8 cellular contexts compared by ENCODE assay signal in the genomic region with DNA sequence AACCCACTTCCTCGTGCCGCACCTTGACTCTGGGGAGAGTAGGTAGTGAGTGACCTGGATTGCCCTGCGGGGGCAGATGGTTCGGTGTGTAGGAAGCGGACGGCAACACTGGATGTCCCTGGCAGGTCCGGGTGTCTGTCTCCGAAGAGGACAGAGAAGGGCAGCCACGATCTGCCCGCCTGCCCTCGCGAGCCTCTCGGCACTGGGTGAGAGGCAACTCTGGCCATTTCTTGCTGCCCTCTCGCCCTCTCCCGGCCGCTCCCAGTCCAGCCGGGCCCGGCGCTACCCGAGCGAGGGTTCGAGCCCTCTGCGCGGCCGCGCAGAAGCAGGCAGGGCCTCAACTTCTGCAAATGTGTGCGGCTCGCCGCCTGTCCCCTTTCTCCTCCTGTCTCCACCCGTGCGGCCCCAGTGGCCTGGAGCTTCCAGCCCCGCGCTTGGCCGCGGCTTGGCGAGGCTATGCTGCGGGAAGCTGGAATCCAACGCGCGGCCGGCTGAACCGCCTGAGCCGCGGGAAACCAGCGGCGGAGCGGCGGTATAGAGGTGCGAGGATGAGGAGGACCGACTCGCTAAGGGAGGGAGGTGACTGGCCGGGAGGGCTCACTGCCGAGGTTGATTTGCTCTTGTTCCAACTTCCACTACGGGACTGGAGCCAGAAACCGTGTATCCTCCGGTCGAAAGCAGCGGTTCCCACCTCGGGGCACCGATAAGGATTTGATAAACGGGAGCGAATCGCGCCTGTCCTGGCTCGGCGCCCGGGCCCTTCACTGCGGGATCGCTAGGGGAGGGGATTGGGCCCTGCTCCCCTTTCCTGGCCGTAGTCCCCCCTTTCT. TPM values are rescaled to one million over a fixed set of nuclear protein-coding genes. Genes with fewer than 3 reads are reported as not detected.
DNase-seq lines count a peak whose midpoint lies in the region; ATAC-seq and TF ChIP-seq lines count a peak whose summit lies in the region.

No MANE protein-coding gene starts in this region.

- H3K27ac ChIP-seq in HL-60 (replicated peaks) (no peak overlapping the region), thoracic aorta (peak overlapping the region; percentile 88 to 89)

- H3K36me3 Mint-ChIP-seq in memory B cell, result no peaks in the 10 kb centered on the region

- H3K9me3 ChIP-seq in endocrine pancreas (ENCODE audit: control insufficient read depth, low read length) (no peaks in the 10 kb centered on the region), thoracic aorta (no peaks in the 10 kb centered on the region)

- no peaks in the 10 kb centered on the region for H3K9me3 Mint-ChIP-seq in memory B cell

- no peaks in the 10 kb centered on the region for H3K36me3 ChIP-seq in endocrine pancreas (ENCODE audit: control insufficient read depth, insufficient read depth, low read length)
- H3K36me3 ChIP-seq in thoracic aorta, result no peaks in the 10 kb centered on the region

- DNase-seq in CD1c-positive myeloid dendritic cell (ENCODE audit: extremely low spot score), result peak; percentile 73
- peak in 1 of 2 experiments; percentile 31 for DNase-seq in HL-60 (ENCODE audit: low read depth in 1 of 2, low spot score in 1 of 2)
- DNase-seq in activated CD4-positive, alpha-beta T cell treated with anti-CD3 and anti-CD28 coated beads for 48 hours, result peak; percentile 33
- DNase-seq in memory B cell (ENCODE audit: low spot score in 2 of 2), result peak in 1 of 2 donors; percentile 28
- no peak for DNase-seq in thoracic aorta (ENCODE audit: low spot score)
- DNase-seq in Kasumi-1 (lab: John Stamatoyannopoulos, UW), result no peak

- peaks cover 20% of the 10 kb centered on the region for H3K4me1 Mint-ChIP-seq in memory B cell

- no peak for ATAC-seq in memory B cell (ENCODE audit: low read depth)
- no peak for ATAC-seq in thoracic aorta (ENCODE audit: insufficient number of reproducible peaks, low FRiP score, low read depth)
- no peak for ATAC-seq in GM19452 (IDR thresholded peaks at IDR 0.05; ENCODE audit: unreplicated experiment)

- H3K4me1 ChIP-seq in endocrine pancreas (ENCODE audit: control insufficient read depth, insufficient read depth, low read length) (peaks cover 3% of the 10 kb centered on the region), thoracic aorta (ENCODE audit: control insufficient read depth in 1 of 2, low read depth in 2 of 2) (peaks cover 16 to 41% of the 10 kb centered on the region in 2 donors)

- H3K4me3 Mint-ChIP-seq in memory B cell, result peak overlapping the region; percentile 93

- peak overlapping the region; percentile 11 for H3K9ac ChIP-seq in endocrine pancreas (ENCODE audit: control insufficient read depth, insufficient read depth, low read length)

- TF ChIP-seq CTCF in HL-60 (IDR thresholded peaks at IDR 0.05; ENCODE audit: insufficient read depth, low read length) (no peak), thoracic aorta (IDR thresholded peaks at IDR 0.05) (peak; percentile 24)

- H3K27me3 ChIP-seq in HL-60 (ENCODE audit: insufficient read depth, poor library complexity, severe bottlenecking) (peaks cover 49% of the 10 kb centered on the region), endocrine pancreas (ENCODE audit: control insufficient read depth, insufficient read depth, low read length) (no peaks in the 10 kb centered on the region), thoracic aorta (replicated peaks; ENCODE audit: insufficient read depth) (no peaks in the 10 kb centered on the region)

- H3K27ac Mint-ChIP-seq in memory B cell, result no peak overlapping the region

- peaks cover 30% of the 10 kb centered on the region for H3K27me3 Mint-ChIP-seq in memory B cell

- H3K4me3 ChIP-seq in HL-60 (replicated peaks; ENCODE audit: insufficient read depth, low read length), result peak overlapping the region; percentile 63
- peak overlapping the region; percentile 76 for H3K4me3 ChIP-seq in endocrine pancreas (ENCODE audit: control insufficient read depth, insufficient read depth, low read length)
- peak overlapping the region; percentile 93 for H3K4me3 ChIP-seq in thoracic aorta

RNA-seq across cellular contexts. Expression of a gene that starts 1.5 kb away (rescaled TPM):
- total RNA-seq in thoracic aorta, result 100 to 1,000 TPM; 517 to 667 TPM

Comparison
In these comparisons a context has a peak if more than half of its experiments do, and no peak if none do; other contexts are left out.
1. DNase-seq: peak in CD1c-positive myeloid dendritic cell (single experiment) and activated CD4-positive, alpha-beta T cell treated with anti-CD3 and anti-CD28 coated beads for 48 hours (single experiment); none in thoracic aorta (single experiment) and Kasumi-1 (0 of 2).
2. Peak in every context shown above with its lines, with median percentiles within 50 percentile points of each other: H3K4me3 ChIP-seq.